ENCODE assay signal across 8 cellular contexts in the genomic region with DNA sequence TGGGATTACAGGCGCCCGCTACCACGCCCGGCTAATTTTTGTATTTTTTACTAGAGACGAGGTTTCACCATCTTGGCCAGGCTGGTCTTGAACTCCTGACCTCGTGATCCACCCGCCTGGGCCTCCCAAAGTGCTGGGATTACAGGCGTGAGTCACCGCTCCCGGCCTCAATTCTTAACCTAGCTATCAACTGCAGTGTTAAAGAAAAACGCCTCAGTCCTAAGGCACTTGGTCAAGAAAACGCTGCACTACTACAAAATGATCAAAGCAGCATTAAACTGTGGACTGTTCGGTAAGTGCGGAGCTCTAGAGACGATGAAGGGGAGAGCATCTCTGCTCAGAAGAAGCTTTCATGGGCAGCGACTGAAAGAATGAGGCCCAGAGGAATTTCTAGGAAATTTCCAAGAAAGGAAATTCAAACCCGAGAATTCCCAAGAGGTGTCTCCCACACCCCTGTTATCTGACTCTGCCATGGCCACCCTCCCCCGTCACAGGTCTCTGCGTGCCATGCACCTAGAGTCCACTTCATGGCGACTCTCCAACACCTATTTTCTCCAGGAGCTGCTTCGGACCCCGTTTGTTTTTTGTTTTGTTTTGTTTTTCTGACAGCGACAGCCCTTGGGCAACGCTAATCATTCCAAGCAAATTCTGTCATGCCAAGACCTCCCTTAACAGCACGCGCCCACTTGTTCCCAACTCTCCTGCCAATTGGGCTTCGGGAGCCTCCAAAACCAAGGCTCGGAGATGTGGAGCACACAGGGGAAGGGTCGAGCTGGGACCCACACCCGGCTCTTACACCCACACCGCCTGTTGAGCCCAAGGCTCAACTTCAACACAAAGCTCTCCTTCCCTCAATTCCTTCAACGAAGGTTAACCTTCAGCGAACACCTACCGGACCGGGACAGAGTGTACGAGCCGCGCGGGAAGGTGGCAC. TPM values are rescaled to one million over a fixed set of nuclear protein-coding genes. Genes with fewer than 3 reads are reported as not detected.
DNase-seq lines count a peak whose midpoint lies in the region; ATAC-seq and TF ChIP-seq lines count a peak whose summit lies in the region.
"Not testable (repeated sequence)": the region's sequence is repeated elsewhere in the genome, so short reads cannot be mapped to it uniquely, and the experiment has no call there.

No MANE protein-coding gene starts in this region.

- TSS peak; percentile 84 for BruUV-seq in Panc1 (replicated peaks; lab: Mats Ljungman, UMichigan)

- POLR2A ChIA-PET in Panc1 (lab: Charles Lee) = not testable (repeated sequence)

- not testable (repeated sequence) for H3K27me3 Mint-ChIP-seq in activated T-helper 2 cell treated with anti-CD3 and anti-CD28 coated beads, Interferon-gamma antibody, Interleukin-2, Interleukin-4, amounts not matched to agents 10 μg/mL and 5 μg/mL and 100 μg/mL, durations not matched to agents 14 hours and 24 hours and 36 hours (ENCODE audit: low read depth); natural killer cell treated with Interleukin-12 subunit alpha and Interleukin-12 subunit beta and Interleukin-15 and Interleukin-18, amount 100 ng/mL, for 72 hours

- TF ChIP-seq CTCF in BE2C (IDR thresholded peaks at IDR 0.05; ENCODE audit: low read depth, low read length); HFF-Myc (IDR thresholded peaks at IDR 0.05; ENCODE audit: low read depth, low read length, missing control alignments); Panc1 (IDR thresholded peaks at IDR 0.05); dorsolateral prefrontal cortex (IDR thresholded peaks at IDR 0.05 in 54 of 56, conservative IDR thresholded peaks at IDR 0.05 in 2 of 56; ENCODE audit: low read depth in 1 of 56, partially characterized antibody in 56 of 56); stomach (IDR thresholded peaks at IDR 0.05): not testable (repeated sequence)

- in situ Hi-C loops in Panc1 (cut with HindIII; ENCODE audit: low pct_unique_long_range_greater_than_20kb, low sequenced_read_pairs) = not testable (repeated sequence)

- not testable (repeated sequence) for H3K9me3 ChIP-seq in BE2C; Panc1 (ENCODE audit: control insufficient read depth, insufficient read depth, low read depth, low read length); stomach

- not testable (repeated sequence) for TF ChIP-seq POLR2A in stomach (IDR thresholded peaks at IDR 0.05)

- H3K27me3 ChIP-seq in BE2C; Panc1 (ENCODE audit: control insufficient read depth, insufficient read depth, low read length); dorsolateral prefrontal cortex; stomach: not testable (repeated sequence)

- intact Hi-C loops in Panc1 (cut with micrococcal nuclease; ENCODE audit: unreplicated experiment) = loop anchor here (5.0 kb wide), 1 partner anchor 152 kb away; no protein-coding TSS in a partner anchor
- intact Hi-C loops in activated T-helper 2 cell treated with anti-CD3 and anti-CD28 coated beads, Interferon-gamma antibody, Interleukin-2, Interleukin-4, amounts not matched to agents 10 μg/mL and 5 μg/mL and 100 μg/mL, durations not matched to agents 14 hours and 24 hours and 36 hours (cut with micrococcal nuclease) = loop anchor here (1.0 to 5.0 kb wide), 3 partner anchors 152 to 1312 kb away; partner anchors contain the start of genes IMP4 and MZT2A
- intact Hi-C loops in dorsolateral prefrontal cortex (cut with DNase I) = loop anchor here (1.0 to 5.0 kb wide), 4 partner anchors 162 to 303 kb away; partner anchors contain the start of gene IMP4 (in 2 of the 2)
- intact Hi-C loops in stomach (cut with DNase I; ENCODE audit: low total_unique reads) = loop anchor here (10.0 kb wide), 2 partner anchors 154 to 1304 kb away; no protein-coding TSS in a partner anchor

- H3K9me3 Mint-ChIP-seq in activated T-helper 2 cell treated with anti-CD3 and anti-CD28 coated beads, Interferon-gamma antibody, Interleukin-2, Interleukin-4, amounts not matched to agents 10 μg/mL and 5 μg/mL and 100 μg/mL, durations not matched to agents 14 hours and 24 hours and 36 hours; natural killer cell treated with Interleukin-12 subunit alpha and Interleukin-12 subunit beta and Interleukin-15 and Interleukin-18, amount 100 ng/mL, for 72 hours: not testable (repeated sequence)

- peak overlapping the region; percentile 95 for H3K27ac Mint-ChIP-seq in activated T-helper 2 cell treated with anti-CD3 and anti-CD28 coated beads, Interferon-gamma antibody, Interleukin-2, Interleukin-4, amounts not matched to agents 10 μg/mL and 5 μg/mL and 100 μg/mL, durations not matched to agents 14 hours and 24 hours and 36 hours
- H3K27ac Mint-ChIP-seq in natural killer cell treated with Interleukin-12 subunit alpha and Interleukin-12 subunit beta and Interleukin-15 and Interleukin-18, amount 100 ng/mL, for 72 hours = peak overlapping the region; percentile 82 to 86

- H3K4me1 ChIP-seq in BE2C; Panc1 (ENCODE audit: control insufficient read depth, insufficient read depth, low read length): not testable (repeated sequence)
- H3K4me1 ChIP-seq in stomach = peaks cover 21 to 42% (median 37%) of the 10 kb centered on the region in 4 donors

- 19 to 25% (median 20%) methylated on average over 35 to 39 of the region's 39 CpGs for WGBS in stomach, 5 donors

- H3K4me3 Mint-ChIP-seq in activated T-helper 2 cell treated with anti-CD3 and anti-CD28 coated beads, Interferon-gamma antibody, Interleukin-2, Interleukin-4, amounts not matched to agents 10 μg/mL and 5 μg/mL and 100 μg/mL, durations not matched to agents 14 hours and 24 hours and 36 hours (ENCODE audit: low read depth) = peak overlapping the region; percentile 92
- H3K4me3 Mint-ChIP-seq in natural killer cell treated with Interleukin-12 subunit alpha and Interleukin-12 subunit beta and Interleukin-15 and Interleukin-18, amount 100 ng/mL, for 72 hours = peak overlapping the region; percentile 95

- not testable (repeated sequence) for TF ChIP-seq EP300 in stomach (IDR thresholded peaks at IDR 0.05)

- CTCF ChIA-PET in Panc1 (lab: Charles Lee) = interaction anchor here (0.6 to 0.7 kb wide), 7 partner anchors 10 to 213 kb away, joined by 3 to 7 read pairs (median 4); no protein-coding TSS in a partner anchor

- H3K4me3 ChIP-seq in BE2C (ENCODE audit: low read depth, low read length) (peak overlapping the region; percentile 87), HFF-Myc (replicated peaks; ENCODE audit: low read depth, low read length) (peak overlapping the region; percentile 88), Panc1 (ENCODE audit: low read depth in 2 of 2, low read length in 2 of 2) (peak overlapping the region; percentile 81 to 100), dorsolateral prefrontal cortex (peak overlapping the region; percentile 70 to 100 (median 95)), iPS-11a (ENCODE audit: low read depth, low read length) (peak overlapping the region; percentile 89), stomach (peak overlapping the region; percentile 93 to 99 (median 94))

- ATAC-seq in Panc1; natural killer cell treated with Interleukin-12 subunit alpha and Interleukin-12 subunit beta and Interleukin-15 and Interleukin-18, amount 100 ng/mL, for 72 hours: not testable (repeated sequence)

- peaks cover 26% of the 10 kb centered on the region for H3K36me3 Mint-ChIP-seq in activated T-helper 2 cell treated with anti-CD3 and anti-CD28 coated beads, Interferon-gamma antibody, Interleukin-2, Interleukin-4, amounts not matched to agents 10 μg/mL and 5 μg/mL and 100 μg/mL, durations not matched to agents 14 hours and 24 hours and 36 hours (ENCODE audit: low read depth)
- H3K36me3 Mint-ChIP-seq in natural killer cell treated with Interleukin-12 subunit alpha and Interleukin-12 subunit beta and Interleukin-15 and Interleukin-18, amount 100 ng/mL, for 72 hours = not testable (repeated sequence)

- not testable (repeated sequence) for DNase-seq in BE2C; HFF-Myc (ENCODE audit: extremely low read depth, low read depth); Panc1 (ENCODE audit: low read depth, low spot score); activated T-helper 2 cell treated with anti-CD3 and anti-CD28 coated beads, Interferon-gamma antibody, Interleukin-2, Interleukin-4, amounts not matched to agents 10 μg/mL and 5 μg/mL and 100 μg/mL, durations not matched to agents 14 hours and 24 hours and 36 hours (ENCODE audit: low spot score); dorsolateral prefrontal cortex; natural killer cell treated with Interleukin-12 subunit alpha and Interleukin-12 subunit beta and Interleukin-15 and Interleukin-18, amount 100 ng/mL, for 72 hours (ENCODE audit: low spot score); stomach

- H3K27ac ChIP-seq in Panc1 (ENCODE audit: low read length) (peak overlapping the region; percentile 93), dorsolateral prefrontal cortex (peak overlapping the region in 55 of 59 donors; percentile 49 to 99 (median 95)), stomach (peak overlapping the region; percentile 89 to 96 (median 90))

- not testable (repeated sequence) for H3K4me1 Mint-ChIP-seq in activated T-helper 2 cell treated with anti-CD3 and anti-CD28 coated beads, Interferon-gamma antibody, Interleukin-2, Interleukin-4, amounts not matched to agents 10 μg/mL and 5 μg/mL and 100 μg/mL, durations not matched to agents 14 hours and 24 hours and 36 hours (ENCODE audit: low read depth)
- peaks cover 16% of the 10 kb centered on the region in 2 donors for H3K4me1 Mint-ChIP-seq in natural killer cell treated with Interleukin-12 subunit alpha and Interleukin-12 subunit beta and Interleukin-15 and Interleukin-18, amount 100 ng/mL, for 72 hours (ENCODE audit: low read depth in 2 of 2)

- not testable (repeated sequence) for H3K36me3 ChIP-seq in BE2C; Panc1 (ENCODE audit: control insufficient read depth, insufficient read depth, low read length)
- peaks cover 0 to 18% (median 11%) of the 10 kb centered on the region in 4 donors for H3K36me3 ChIP-seq in stomach

RNA-seq across cellular contexts. Expression of gene SMPD4, which starts 0.7 kb away (rescaled TPM):
- polyA plus RNA-seq in BE2C (2012; ENCODE audit: insufficient read depth, insufficient read length, low read depth) = 53.7 TPM
- 89.0 TPM for total RNA-seq in Panc1 (2021; ENCODE audit: unreplicated experiment)
- polyA plus RNA-seq in Panc1 (2012; ENCODE audit: insufficient read length) = 66.3 TPM
- total RNA-seq in activated T-helper 2 cell treated with anti-CD3 and anti-CD28 coated beads, Interferon-gamma antibody, Interleukin-2, Interleukin-4, amounts not matched to agents 10 μg/mL and 5 μg/mL and 100 μg/mL, durations not matched to agents 14 hours and 24 hours and 36 hours = 84.3 and 84.8 TPM in 2 replicates
- total RNA-seq in dorsolateral prefrontal cortex = 10 to 100 TPM; 34.2 to 73.8 (median 51.8) TPM
- 100 to 1,000 TPM in 1 of 2 donors, 10 to 100 TPM in 1; 84.8 to 122 TPM for total RNA-seq in natural killer cell treated with Interleukin-12 subunit alpha and Interleukin-12 subunit beta and Interleukin-15 and Interleukin-18, amount 100 ng/mL, for 72 hours
- 100 to 1,000 TPM in 1 of 5 donors, 10 to 100 TPM in 4; 11.4 to 109 (median 36.8) TPM for total RNA-seq in stomach
- 10 to 100 TPM; 16.2 to 35.8 (median 19.8) TPM for polyA plus RNA-seq in stomach

RNA-seq across cellular contexts. Expression of gene MZT2B, which starts 1.4 kb away (rescaled TPM):
- polyA plus RNA-seq in BE2C (2012; ENCODE audit: insufficient read depth, insufficient read length, low read depth) = 582 TPM
- total RNA-seq in Panc1 (2021; ENCODE audit: unreplicated experiment) (305 TPM), dorsolateral prefrontal cortex (100 to 1,000 TPM; 206 to 389 (median 279) TPM), stomach (100 to 1,000 TPM in 2 of 5 donors, 10 to 100 TPM in 3; 52.3 to 521 (median 87.5) TPM)
- 524 TPM for polyA plus RNA-seq in Panc1 (2012; ENCODE audit: insufficient read length)
- total RNA-seq in activated T-helper 2 cell treated with anti-CD3 and anti-CD28 coated beads, Interferon-gamma antibody, Interleukin-2, Interleukin-4, amounts not matched to agents 10 μg/mL and 5 μg/mL and 100 μg/mL, durations not matched to agents 14 hours and 24 hours and 36 hours = 349 and 376 TPM in 2 replicates
- 100 to 1,000 TPM; 179 to 231 TPM for total RNA-seq in natural killer cell treated with Interleukin-12 subunit alpha and Interleukin-12 subunit beta and Interleukin-15 and Interleukin-18, amount 100 ng/mL, for 72 hours
- polyA plus RNA-seq in stomach = 100 to 1,000 TPM; 288 to 357 (median 354) TPM

RNA-seq across cellular contexts. Expression of gene TUBA3E, which starts 17.6 kb away (rescaled TPM):
- not detected for polyA plus RNA-seq in BE2C (2012; ENCODE audit: insufficient read depth, insufficient read length, low read depth)
- not detected for total RNA-seq in Panc1 (2021; ENCODE audit: unreplicated experiment)
- polyA plus RNA-seq in Panc1 (2012; ENCODE audit: insufficient read length) = not detected
- total RNA-seq in activated T-helper 2 cell treated with anti-CD3 and anti-CD28 coated beads, Interferon-gamma antibody, Interleukin-2, Interleukin-4, amounts not matched to agents 10 μg/mL and 5 μg/mL and 100 μg/mL, durations not matched to agents 14 hours and 24 hours and 36 hours = not detected in 2 replicates
- total RNA-seq in dorsolateral prefrontal cortex = under 1 TPM in 3 of 120 experiments, not detected in 117; 0.38 to 0.42 (median 0.41) TPM
- not detected for total RNA-seq in natural killer cell treated with Interleukin-12 subunit alpha and Interleukin-12 subunit beta and Interleukin-15 and Interleukin-18, amount 100 ng/mL, for 72 hours
- total RNA-seq in stomach = not detected
- not detected for polyA plus RNA-seq in stomach

RNA-seq across cellular contexts. Expression of gene CCDC74B, which starts 35.8 kb away (rescaled TPM):
- polyA plus RNA-seq in BE2C (2012; ENCODE audit: insufficient read depth, insufficient read length, low read depth) = 5.9 TPM
- total RNA-seq in Panc1 (2021; ENCODE audit: unreplicated experiment) (9.8 TPM), dorsolateral prefrontal cortex (10 to 100 TPM in 10 of 120 experiments, 1 to 10 TPM in 110; 2.8 to 12.7 (median 6.1) TPM), stomach (1 to 10 TPM in 3 of 5 donors, under 1 TPM in 1, not detected in 1; 0.89 to 2.4 (median 1.1) TPM)
- 15.5 TPM for polyA plus RNA-seq in Panc1 (2012; ENCODE audit: insufficient read length)
- 0.94 and 1.1 TPM in 2 replicates for total RNA-seq in activated T-helper 2 cell treated with anti-CD3 and anti-CD28 coated beads, Interferon-gamma antibody, Interleukin-2, Interleukin-4, amounts not matched to agents 10 μg/mL and 5 μg/mL and 100 μg/mL, durations not matched to agents 14 hours and 24 hours and 36 hours
- total RNA-seq in natural killer cell treated with Interleukin-12 subunit alpha and Interleukin-12 subunit beta and Interleukin-15 and Interleukin-18, amount 100 ng/mL, for 72 hours = 1 to 10 TPM in 1 of 2 donors, under 1 TPM in 1; 0.83 to 1.7 TPM
- polyA plus RNA-seq in stomach = 1 to 10 TPM; 2.0 to 2.9 (median 2.4) TPM

RNA-seq across cellular contexts. Expression of gene POTEF, which starts 51.6 kb away (rescaled TPM):
- polyA plus RNA-seq in BE2C (2012; ENCODE audit: insufficient read depth, insufficient read length, low read depth) = 0.45 TPM
- total RNA-seq in Panc1 (2021; ENCODE audit: unreplicated experiment) (7.2 TPM), dorsolateral prefrontal cortex (1 to 10 TPM in 1 of 120 experiments, under 1 TPM in 11, not detected in 108; 0.28 to 1.6 (median 0.42) TPM), stomach (under 1 TPM in 1 of 5 donors, not detected in 4; 0.18 TPM)
- 1.3 TPM for polyA plus RNA-seq in Panc1 (2012; ENCODE audit: insufficient read length)
- not detected in 2 replicates for total RNA-seq in activated T-helper 2 cell treated with anti-CD3 and anti-CD28 coated beads, Interferon-gamma antibody, Interleukin-2, Interleukin-4, amounts not matched to agents 10 μg/mL and 5 μg/mL and 100 μg/mL, durations not matched to agents 14 hours and 24 hours and 36 hours
- not detected for total RNA-seq in natural killer cell treated with Interleukin-12 subunit alpha and Interleukin-12 subunit beta and Interleukin-15 and Interleukin-18, amount 100 ng/mL, for 72 hours
- not detected for polyA plus RNA-seq in stomach
